ENCODE assay signal across 1 cellular context in genomic region chr4:38078590-38079381, GRCh38.
TF ChIP-seq lines count a peak whose summit lies in the region.

No MANE protein-coding gene starts in this region.

TF ChIP-seq in GM12878, 131 proteins besides CTCF, POLR2A, EP300 and RAD21 (continued from another document):
- TF ChIP-seq MLLT1 (IDR thresholded peaks at IDR 0.05) (peak; percentile 26; the same call in 1 of the 2 replicates), PML (IDR thresholded peaks at IDR 0.05; ENCODE audit: low read length) (no peak), SRF (IDR thresholded peaks at IDR 0.05; ENCODE audit: low read depth in 2 of 2, low read length in 2 of 2) (no peak), CHD2 (IDR thresholded peaks at IDR 0.05; ENCODE audit: borderline replicate concordance, low read depth, low read length) (no peak), ZNF622 (IDR thresholded peaks at IDR 0.05) (no peak), IRF4 (IDR thresholded peaks at IDR 0.05; ENCODE audit: low read depth, low read length) (no peak), SMAD5 (IDR thresholded peaks at IDR 0.05; ENCODE audit: low read depth) (no peak), IKZF1 (conservative IDR thresholded peaks at IDR 0.05) (peak; percentile 28; the same call in 1 of the 2 replicates), PAX5 (IDR thresholded peaks at IDR 0.05; ENCODE audit: borderline replicate concordance, low read depth, low read length) (no peak), CBX3 (IDR thresholded peaks at IDR 0.05; ENCODE audit: borderline replicate concordance, low read depth) (no peak), RB1 (IDR thresholded peaks at IDR 0.05; ENCODE audit: borderline replicate concordance) (no peak), RELB (IDR thresholded peaks at IDR 0.05; ENCODE audit: low read depth) (0 out of 2 replicates have a peak, but pooled peaks have one; percentile 35), RBBP5 (conservative IDR thresholded peaks at IDR 0.05) (no peak)
- TF ChIP-seq, protein P1, sequence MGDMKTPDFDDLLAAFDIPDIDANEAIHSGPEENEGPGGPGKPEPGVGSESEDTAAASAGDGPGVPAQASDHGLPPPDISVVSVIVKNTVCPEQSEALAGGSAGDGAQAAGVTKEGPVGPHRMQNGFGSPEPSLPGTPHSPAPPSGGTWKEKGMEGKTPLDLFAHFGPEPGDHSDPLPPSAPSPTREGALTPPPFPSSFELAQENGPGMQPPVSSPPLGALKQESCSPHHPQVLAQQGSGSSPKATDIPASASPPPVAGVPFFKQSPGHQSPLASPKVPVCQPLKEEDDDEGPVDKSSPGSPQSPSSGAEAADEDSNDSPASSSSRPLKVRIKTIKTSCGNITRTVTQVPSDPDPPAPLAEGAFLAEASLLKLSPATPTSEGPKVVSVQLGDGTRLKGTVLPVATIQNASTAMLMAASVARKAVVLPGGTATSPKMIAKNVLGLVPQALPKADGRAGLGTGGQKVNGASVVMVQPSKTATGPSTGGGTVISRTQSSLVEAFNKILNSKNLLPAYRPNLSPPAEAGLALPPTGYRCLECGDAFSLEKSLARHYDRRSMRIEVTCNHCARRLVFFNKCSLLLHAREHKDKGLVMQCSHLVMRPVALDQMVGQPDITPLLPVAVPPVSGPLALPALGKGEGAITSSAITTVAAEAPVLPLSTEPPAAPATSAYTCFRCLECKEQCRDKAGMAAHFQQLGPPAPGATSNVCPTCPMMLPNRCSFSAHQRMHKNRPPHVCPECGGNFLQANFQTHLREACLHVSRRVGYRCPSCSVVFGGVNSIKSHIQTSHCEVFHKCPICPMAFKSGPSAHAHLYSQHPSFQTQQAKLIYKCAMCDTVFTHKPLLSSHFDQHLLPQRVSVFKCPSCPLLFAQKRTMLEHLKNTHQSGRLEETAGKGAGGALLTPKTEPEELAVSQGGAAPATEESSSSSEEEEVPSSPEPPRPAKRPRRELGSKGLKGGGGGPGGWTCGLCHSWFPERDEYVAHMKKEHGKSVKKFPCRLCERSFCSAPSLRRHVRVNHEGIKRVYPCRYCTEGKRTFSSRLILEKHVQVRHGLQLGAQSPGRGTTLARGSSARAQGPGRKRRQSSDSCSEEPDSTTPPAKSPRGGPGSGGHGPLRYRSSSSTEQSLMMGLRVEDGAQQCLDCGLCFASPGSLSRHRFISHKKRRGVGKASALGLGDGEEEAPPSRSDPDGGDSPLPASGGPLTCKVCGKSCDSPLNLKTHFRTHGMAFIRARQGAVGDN (IDR thresholded peaks at IDR 0.05), result peak; percentile 88
- TF ChIP-seq, protein P2, sequence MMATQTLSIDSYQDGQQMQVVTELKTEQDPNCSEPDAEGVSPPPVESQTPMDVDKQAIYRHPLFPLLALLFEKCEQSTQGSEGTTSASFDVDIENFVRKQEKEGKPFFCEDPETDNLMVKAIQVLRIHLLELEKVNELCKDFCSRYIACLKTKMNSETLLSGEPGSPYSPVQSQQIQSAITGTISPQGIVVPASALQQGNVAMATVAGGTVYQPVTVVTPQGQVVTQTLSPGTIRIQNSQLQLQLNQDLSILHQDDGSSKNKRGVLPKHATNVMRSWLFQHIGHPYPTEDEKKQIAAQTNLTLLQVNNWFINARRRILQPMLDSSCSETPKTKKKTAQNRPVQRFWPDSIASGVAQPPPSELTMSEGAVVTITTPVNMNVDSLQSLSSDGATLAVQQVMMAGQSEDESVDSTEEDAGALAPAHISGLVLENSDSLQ (IDR thresholded peaks at IDR 0.05), result no peak
